Comparison of ENCODE assay signal across 2 cellular contexts in the genomic region with DNA sequence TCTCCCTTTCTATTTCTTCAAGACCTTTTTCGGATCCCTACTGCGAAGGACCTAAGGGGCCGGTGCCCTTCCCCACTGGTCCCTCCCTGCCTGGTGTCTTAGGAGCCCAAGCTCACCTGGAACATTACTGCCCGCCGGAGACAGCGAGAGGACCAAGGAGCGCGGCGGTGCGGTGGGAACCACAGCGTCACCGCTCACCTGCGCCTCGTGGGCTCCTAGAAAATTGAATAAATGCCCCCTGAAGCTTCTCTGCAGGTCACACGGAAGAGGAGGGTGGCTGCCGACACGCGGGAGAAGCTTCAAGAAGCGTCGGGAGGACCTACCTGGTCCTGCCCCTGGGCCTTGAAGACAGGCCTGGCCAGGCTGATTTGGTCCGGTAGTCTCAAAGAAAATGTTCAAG.
TF ChIP-seq lines count a peak whose summit lies in the region.

No MANE protein-coding gene starts in this region.

TF ChIP-seq in SK-N-SH, 30 proteins besides CTCF, POLR2A, EP300 and RAD21 (continued from another document):
- TF ChIP-seq ZBTB33 (IDR thresholded peaks at IDR 0.05; ENCODE audit: borderline replicate concordance, low read depth) (no peak), YY1 (IDR thresholded peaks at IDR 0.05; ENCODE audit: low read depth) (no peak), EZH2phosphoT487 (IDR thresholded peaks at IDR 0.05; ENCODE audit: borderline replicate concordance, low read depth) (no peak), FOXJ3 (CRISPR knock-in tag; IDR thresholded peaks at IDR 0.05) (no peak), TEAD4 (IDR thresholded peaks at IDR 0.05; ENCODE audit: borderline replicate concordance, insufficient read depth) (no peak), SIN3A (IDR thresholded peaks at IDR 0.05; ENCODE audit: borderline replicate concordance, low read depth, low read length) (no peak), POLR2AphosphoS5 (IDR thresholded peaks at IDR 0.05; ENCODE audit: low read depth, low read length) (no peak), GATA2 (CRISPR knock-in tag; IDR thresholded peaks at IDR 0.05) (no peak), NRF1 (IDR thresholded peaks at IDR 0.05; ENCODE audit: low read depth, low read length) (no peak), USF2 (IDR thresholded peaks at IDR 0.05; ENCODE audit: borderline replicate concordance, low read depth, low read length) (no peak), GABPA (IDR thresholded peaks at IDR 0.05; ENCODE audit: low read depth) (no peak), JUND (IDR thresholded peaks at IDR 0.05) (no peak), MXI1 (IDR thresholded peaks at IDR 0.05; ENCODE audit: low read depth, low read length) (no peak), ELF1 (IDR thresholded peaks at IDR 0.05) (no peak)
- TF ChIP-seq, protein P1, sequence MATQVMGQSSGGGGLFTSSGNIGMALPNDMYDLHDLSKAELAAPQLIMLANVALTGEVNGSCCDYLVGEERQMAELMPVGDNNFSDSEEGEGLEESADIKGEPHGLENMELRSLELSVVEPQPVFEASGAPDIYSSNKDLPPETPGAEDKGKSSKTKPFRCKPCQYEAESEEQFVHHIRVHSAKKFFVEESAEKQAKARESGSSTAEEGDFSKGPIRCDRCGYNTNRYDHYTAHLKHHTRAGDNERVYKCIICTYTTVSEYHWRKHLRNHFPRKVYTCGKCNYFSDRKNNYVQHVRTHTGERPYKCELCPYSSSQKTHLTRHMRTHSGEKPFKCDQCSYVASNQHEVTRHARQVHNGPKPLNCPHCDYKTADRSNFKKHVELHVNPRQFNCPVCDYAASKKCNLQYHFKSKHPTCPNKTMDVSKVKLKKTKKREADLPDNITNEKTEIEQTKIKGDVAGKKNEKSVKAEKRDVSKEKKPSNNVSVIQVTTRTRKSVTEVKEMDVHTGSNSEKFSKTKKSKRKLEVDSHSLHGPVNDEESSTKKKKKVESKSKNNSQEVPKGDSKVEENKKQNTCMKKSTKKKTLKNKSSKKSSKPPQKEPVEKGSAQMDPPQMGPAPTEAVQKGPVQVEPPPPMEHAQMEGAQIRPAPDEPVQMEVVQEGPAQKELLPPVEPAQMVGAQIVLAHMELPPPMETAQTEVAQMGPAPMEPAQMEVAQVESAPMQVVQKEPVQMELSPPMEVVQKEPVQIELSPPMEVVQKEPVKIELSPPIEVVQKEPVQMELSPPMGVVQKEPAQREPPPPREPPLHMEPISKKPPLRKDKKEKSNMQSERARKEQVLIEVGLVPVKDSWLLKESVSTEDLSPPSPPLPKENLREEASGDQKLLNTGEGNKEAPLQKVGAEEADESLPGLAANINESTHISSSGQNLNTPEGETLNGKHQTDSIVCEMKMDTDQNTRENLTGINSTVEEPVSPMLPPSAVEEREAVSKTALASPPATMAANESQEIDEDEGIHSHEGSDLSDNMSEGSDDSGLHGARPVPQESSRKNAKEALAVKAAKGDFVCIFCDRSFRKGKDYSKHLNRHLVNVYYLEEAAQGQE (IDR thresholded peaks at IDR 0.05; ENCODE audit: low read depth, low read length) = no peak
- TF ChIP-seq, protein P2, sequence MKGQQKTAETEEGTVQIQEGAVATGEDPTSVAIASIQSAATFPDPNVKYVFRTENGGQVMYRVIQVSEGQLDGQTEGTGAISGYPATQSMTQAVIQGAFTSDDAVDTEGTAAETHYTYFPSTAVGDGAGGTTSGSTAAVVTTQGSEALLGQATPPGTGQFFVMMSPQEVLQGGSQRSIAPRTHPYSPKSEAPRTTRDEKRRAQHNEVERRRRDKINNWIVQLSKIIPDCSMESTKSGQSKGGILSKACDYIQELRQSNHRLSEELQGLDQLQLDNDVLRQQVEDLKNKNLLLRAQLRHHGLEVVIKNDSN (IDR thresholded peaks at IDR 0.05; ENCODE audit: borderline replicate concordance, low read depth) = no peak
- TF ChIP-seq, protein P3, sequence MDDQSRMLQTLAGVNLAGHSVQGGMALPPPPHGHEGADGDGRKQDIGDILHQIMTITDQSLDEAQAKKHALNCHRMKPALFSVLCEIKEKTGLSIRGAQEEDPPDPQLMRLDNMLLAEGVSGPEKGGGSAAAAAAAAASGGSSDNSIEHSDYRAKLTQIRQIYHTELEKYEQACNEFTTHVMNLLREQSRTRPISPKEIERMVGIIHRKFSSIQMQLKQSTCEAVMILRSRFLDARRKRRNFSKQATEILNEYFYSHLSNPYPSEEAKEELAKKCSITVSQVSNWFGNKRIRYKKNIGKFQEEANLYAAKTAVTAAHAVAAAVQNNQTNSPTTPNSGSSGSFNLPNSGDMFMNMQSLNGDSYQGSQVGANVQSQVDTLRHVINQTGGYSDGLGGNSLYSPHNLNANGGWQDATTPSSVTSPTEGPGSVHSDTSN (IDR thresholded peaks at IDR 0.05) = no peak

TF ChIP-seq in SK-N-SH treated with all-trans-retinoic acid at 6 μM for 48 hours, 23 proteins besides CTCF, POLR2A, EP300 and RAD21 (continued from another document):
- TF ChIP-seq, protein P4, sequence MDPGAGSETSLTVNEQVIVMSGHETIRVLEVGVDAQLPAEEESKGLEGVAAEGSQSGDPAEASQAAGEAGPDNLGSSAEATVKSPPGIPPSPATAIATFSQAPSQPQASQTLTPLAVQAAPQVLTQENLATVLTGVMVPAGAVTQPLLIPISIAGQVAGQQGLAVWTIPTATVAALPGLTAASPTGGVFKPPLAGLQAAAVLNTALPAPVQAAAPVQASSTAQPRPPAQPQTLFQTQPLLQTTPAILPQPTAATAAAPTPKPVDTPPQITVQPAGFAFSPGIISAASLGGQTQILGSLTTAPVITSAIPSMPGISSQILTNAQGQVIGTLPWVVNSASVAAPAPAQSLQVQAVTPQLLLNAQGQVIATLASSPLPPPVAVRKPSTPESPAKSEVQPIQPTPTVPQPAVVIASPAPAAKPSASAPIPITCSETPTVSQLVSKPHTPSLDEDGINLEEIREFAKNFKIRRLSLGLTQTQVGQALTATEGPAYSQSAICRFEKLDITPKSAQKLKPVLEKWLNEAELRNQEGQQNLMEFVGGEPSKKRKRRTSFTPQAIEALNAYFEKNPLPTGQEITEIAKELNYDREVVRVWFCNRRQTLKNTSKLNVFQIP (CRISPR knock-in tag; IDR thresholded peaks at IDR 0.05; ENCODE audit: borderline replicate concordance, low read depth) = no peak
- TF ChIP-seq OSR1 (CRISPR knock-in tag; IDR thresholded peaks at IDR 0.05) = no peak
- TF ChIP-seq RARB (CRISPR knock-in tag; IDR thresholded peaks at IDR 0.05) = no peak
- no peak for TF ChIP-seq ZC3H10 (CRISPR knock-in tag; IDR thresholded peaks at IDR 0.05)
- TF ChIP-seq SNAI2 (CRISPR knock-in tag; IDR thresholded peaks at IDR 0.05) = no peak
- TF ChIP-seq, protein P5, sequence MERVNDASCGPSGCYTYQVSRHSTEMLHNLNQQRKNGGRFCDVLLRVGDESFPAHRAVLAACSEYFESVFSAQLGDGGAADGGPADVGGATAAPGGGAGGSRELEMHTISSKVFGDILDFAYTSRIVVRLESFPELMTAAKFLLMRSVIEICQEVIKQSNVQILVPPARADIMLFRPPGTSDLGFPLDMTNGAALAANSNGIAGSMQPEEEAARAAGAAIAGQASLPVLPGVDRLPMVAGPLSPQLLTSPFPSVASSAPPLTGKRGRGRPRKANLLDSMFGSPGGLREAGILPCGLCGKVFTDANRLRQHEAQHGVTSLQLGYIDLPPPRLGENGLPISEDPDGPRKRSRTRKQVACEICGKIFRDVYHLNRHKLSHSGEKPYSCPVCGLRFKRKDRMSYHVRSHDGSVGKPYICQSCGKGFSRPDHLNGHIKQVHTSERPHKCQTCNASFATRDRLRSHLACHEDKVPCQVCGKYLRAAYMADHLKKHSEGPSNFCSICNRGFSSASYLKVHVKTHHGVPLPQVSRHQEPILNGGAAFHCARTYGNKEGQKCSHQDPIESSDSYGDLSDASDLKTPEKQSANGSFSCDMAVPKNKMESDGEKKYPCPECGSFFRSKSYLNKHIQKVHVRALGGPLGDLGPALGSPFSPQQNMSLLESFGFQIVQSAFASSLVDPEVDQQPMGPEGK (CRISPR knock-in tag; IDR thresholded peaks at IDR 0.05; ENCODE audit: borderline replicate concordance) = no peak
- TF ChIP-seq TSHZ2 (CRISPR knock-in tag; IDR thresholded peaks at IDR 0.05) = no peak
- TF ChIP-seq PPARA (CRISPR knock-in tag; IDR thresholded peaks at IDR 0.05; ENCODE audit: borderline replicate concordance) = no peak
- TF ChIP-seq ARNTL (CRISPR knock-in tag; IDR thresholded peaks at IDR 0.05; ENCODE audit: borderline replicate concordance, low read depth) = no peak
- TF ChIP-seq CSDC2 (CRISPR knock-in tag; IDR thresholded peaks at IDR 0.05) = no peak
- no peak for TF ChIP-seq BACH2 (CRISPR knock-in tag; IDR thresholded peaks at IDR 0.05; ENCODE audit: borderline replicate concordance)
- no peak for TF ChIP-seq TOX (CRISPR knock-in tag; IDR thresholded peaks at IDR 0.05; ENCODE audit: borderline replicate concordance)
